In the genomic region with DNA sequence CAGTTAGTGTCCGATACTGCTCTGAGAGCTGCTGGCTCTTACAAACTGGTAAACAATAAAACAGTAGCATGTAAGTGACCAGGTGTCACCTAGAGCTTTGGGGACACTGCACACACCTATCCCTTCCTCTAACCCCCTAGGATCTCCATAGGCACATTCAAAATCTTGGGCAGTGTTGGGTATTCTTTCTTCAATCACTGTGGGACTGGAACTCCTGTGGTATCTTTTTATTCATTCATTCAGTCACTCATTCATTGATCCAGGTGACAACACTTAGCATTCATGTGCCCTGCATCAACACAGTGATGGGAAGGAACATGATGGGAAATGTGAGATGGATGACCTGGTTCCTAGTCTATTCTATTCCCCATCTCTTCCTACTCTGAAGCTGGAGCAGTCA, we compare ENCODE assay signal across 7 cellular contexts.
"Had no signal": no experiment of that assay in that cellular context is flagged by ENCODE, and none has a peak within 500 bp of the region (broad histone marks: within the 10 kb centered on the region; RNA-seq: fewer than 3 reads in every experiment).

No MANE protein-coding gene starts in this region.

- FAIRE-seq: G401.6, GM12891, GM12892, GM18507, GM19239 had no signal

- DNase-seq: GDM1, GF-D8 had no signal
